In genomic region chr2:119760237-119760807, GRCh38 we compare ENCODE assay signal across 8 cellular contexts. TPM values are rescaled to one million over a fixed set of nuclear protein-coding genes. Genes with fewer than 3 reads are reported as not detected.
DNase-seq lines count a peak whose midpoint lies in the region; ATAC-seq and TF ChIP-seq lines count a peak whose summit lies in the region.

No MANE protein-coding gene starts in this region.

- H3K9me3 ChIP-seq in A673 (ENCODE audit: low read depth, low read length, poor library complexity, severe bottlenecking) (no peaks in the 10 kb centered on the region), T-helper 17 cell (ENCODE audit: control insufficient read depth, low read length, poor library complexity, severe bottlenecking) (no peaks in the 10 kb centered on the region), esophagus (ENCODE audit: control insufficient read depth in 2 of 2, insufficient read depth in 1 of 2, low read depth in 1 of 2, low read length in 1 of 2) (no peaks in the 10 kb centered on the region)

- CTCF ChIA-PET in A673 (lab: Charles Lee), result interaction anchor here (0.6 kb wide), 1 partner anchor 115 kb away, joined by 4 read pairs; no protein-coding TSS in a partner anchor

- peaks cover 22% of the 10 kb centered on the region for H3K4me1 ChIP-seq in A673 (ENCODE audit: insufficient read depth, low read length, poor library complexity, severe bottlenecking)
- peaks cover 0 to 2% of the 10 kb centered on the region in 2 donors for H3K4me1 ChIP-seq in esophagus (ENCODE audit: control insufficient read depth in 2 of 2, insufficient read depth in 2 of 2, low read length in 1 of 2)

- ATAC-seq in GM18867 (IDR thresholded peaks at IDR 0.05; ENCODE audit: unreplicated experiment) (peak; percentile 19), HG03135 (IDR thresholded peaks at IDR 0.05; ENCODE audit: unreplicated experiment) (peak; percentile 25), T-helper 17 cell (peak; percentile 4), omental fat pad (ENCODE audit: low FRiP score) (peak; percentile 6)

- POLR2A ChIA-PET in A673 (lab: Charles Lee; ENCODE audit: low non-redundant PET), result no interaction called here

- TF ChIP-seq CTCF in A673 (conservative IDR thresholded peaks at IDR 0.05; ENCODE audit: low read depth, low read length), result no peak
- no peak for TF ChIP-seq CTCF in omental fat pad (IDR thresholded peaks at IDR 0.05)

- DNase-seq in A673 (ENCODE audit: low spot score), result peak; percentile 49
- DNase-seq in T-helper 17 cell, result no peak
- peak; percentile 25 for DNase-seq in omental fat pad (ENCODE audit: low spot score)
- no peak for DNase-seq in D341Med (ENCODE audit: low spot score)
- no peak for DNase-seq in stimulated activated naive CD4-positive, alpha-beta T cell treated with Interleukin-2 at 50 U/mL for 16 hours (lab: John Stamatoyannopoulos, UW)

- H3K36me3 Mint-ChIP-seq in T-helper 17 cell (ENCODE audit: low read depth), result peaks cover 4% of the 10 kb centered on the region

- 1 to 2% methylated on average over 36 of the region's 36 CpGs for WGBS in esophagus, 2 donors

- H3K36me3 ChIP-seq in A673 (ENCODE audit: insufficient read depth, low read length, poor library complexity, severe bottlenecking), result no peaks in the 10 kb centered on the region
- H3K36me3 ChIP-seq in esophagus (ENCODE audit: control insufficient read depth in 2 of 2, insufficient read depth in 2 of 2, low read length in 1 of 2), result no peaks in the 10 kb centered on the region

- H3K4me3 ChIP-seq in A673 (ENCODE audit: low read depth, low read length, poor library complexity, severe bottlenecking) (peak overlapping the region; percentile 84), esophagus (ENCODE audit: low read depth in 1 of 2, low read length in 2 of 2) (peak overlapping the region; percentile 89 to 92)

- BruUV-seq in A673 (replicated peaks; lab: Mats Ljungman, UMichigan), result no TSS peak

- no peaks in the 10 kb centered on the region for H3K27me3 Mint-ChIP-seq in T-helper 17 cell

- intact Hi-C loops in A673 (cut with micrococcal nuclease; ENCODE audit: unreplicated experiment), result loop anchor here (5.0 kb wide), 1 partner anchor 37 kb away; no protein-coding TSS in a partner anchor

- peak overlapping the region; percentile 85 for H3K27ac ChIP-seq in A673 (ENCODE audit: low read depth, low read length, poor library complexity, severe bottlenecking)
- peak overlapping the region; percentile 93 for H3K27ac ChIP-seq in esophagus (ENCODE audit: low read depth in 2 of 2, low read length in 1 of 2)

- peak overlapping the region; percentile 94 for H3K4me3 Mint-ChIP-seq in T-helper 17 cell

- H3K27me3 ChIP-seq in A673 (replicated peaks; ENCODE audit: insufficient read depth, low read depth, low read length, poor library complexity) (no peaks in the 10 kb centered on the region), esophagus (ENCODE audit: control insufficient read depth in 1 of 2, insufficient read depth in 2 of 2, low read length in 2 of 2) (no peaks in the 10 kb centered on the region)

- H3K27ac Mint-ChIP-seq in T-helper 17 cell, result peak overlapping the region; percentile 93

- peaks cover 36% of the 10 kb centered on the region for H3K4me1 Mint-ChIP-seq in T-helper 17 cell

RNA-seq across cellular contexts. Expression of gene PTPN4, which starts 0.6 kb away (rescaled TPM):
- 42.2 and 51.5 TPM in 2 replicates for total RNA-seq in A673 (2021)
- 100 to 1,000 TPM; 128 to 149 TPM for total RNA-seq in T-helper 17 cell
- 1 to 10 TPM; 2.0 to 4.5 TPM for polyA plus RNA-seq in esophagus
- 10 to 100 TPM; 20.2 to 41.0 (median 30.5) TPM for total RNA-seq in omental fat pad

Comparison
In these comparisons a context has a peak if more than half of its experiments do, and no peak if none do; other contexts are left out.
1. DNase-seq: peak in A673 (single experiment) and omental fat pad (single experiment); none in T-helper 17 cell (0 of 3), D341Med (single experiment) and stimulated activated naive CD4-positive, alpha-beta T cell treated with Interleukin-2 at 50 U/mL for 16 hours (single experiment).
2. Peak in every context shown above with its lines, with median percentiles within 50 percentile points of each other: ATAC-seq.